Comparison of ENCODE assay signal across 17 cellular contexts in genomic region chr2:62032096-62032495, GRCh38.
"Had no signal": no experiment of that assay in that cellular context is flagged by ENCODE, and none has a peak within 500 bp of the region (broad histone marks: within the 10 kb centered on the region; RNA-seq: fewer than 3 reads in every experiment).

No MANE protein-coding gene starts in this region.

- H3K4me1 Mint-ChIP-seq: neural progenitor cell had no signal

- H3K27ac ChIP-seq: adrenal gland, neural progenitor cell, WERI-Rb-1 had no signal

- H3K9ac ChIP-seq: neural progenitor cell had no signal

- ATAC-seq: activated naive CD4-positive, alpha-beta T cell treated with anti-CD3 and anti-CD28 coated beads, Interleukin-2, amount 50 U/mL, for 72 hours; effector memory CD8-positive, alpha-beta T cell; left lobe of liver had no signal

- H3K27me3 Mint-ChIP-seq: effector memory CD8-positive, alpha-beta T cell; naive B cell; progenitor cell of endocrine pancreas had no signal

- H3K4me3 Mint-ChIP-seq: effector memory CD8-positive, alpha-beta T cell; naive B cell; neural progenitor cell had no signal

- H3K27me3 ChIP-seq: adrenal gland, neural progenitor cell had no signal

- DNase-seq: activated CD4-positive, alpha-beta T cell treated with anti-CD3 and anti-CD28 coated beads for 1 hour; activated CD4-positive, alpha-beta T cell treated with anti-CD3 and anti-CD28 coated beads, Interleukin-2, amount 50 U/mL, for 48 hours; activated gamma-delta T cell; adrenal gland; effector memory CD8-positive, alpha-beta T cell; foreskin fibroblast; glutamatergic neuron; hippocampal formation; naive B cell; stimulated activated naive CD4-positive, alpha-beta T cell; T-helper 2 cell; WERI-Rb-1 had no signal

- H3K27ac Mint-ChIP-seq: progenitor cell of endocrine pancreas had no signal

- H3K36me3 ChIP-seq: adrenal gland, neural progenitor cell, WERI-Rb-1 had no signal

- H3K36me3 Mint-ChIP-seq: activated naive CD4-positive, alpha-beta T cell treated with anti-CD3 and anti-CD28 coated beads, Interleukin-2, amount 50 U/mL, for 72 hours; neural progenitor cell had no signal

- H2AFZ ChIP-seq: neural progenitor cell had no signal

- H3K4me1 ChIP-seq: adrenal gland had no signal

- H3K9me3 ChIP-seq: adrenal gland had no signal

- H3K4me3 ChIP-seq: adrenal gland, lung, neural progenitor cell had no signal

- H3K4me2 ChIP-seq: neural progenitor cell had no signal

- H3K9me3 Mint-ChIP-seq: activated naive CD4-positive, alpha-beta T cell treated with anti-CD3 and anti-CD28 coated beads, Interleukin-2, amount 50 U/mL, for 72 hours; effector memory CD8-positive, alpha-beta T cell; neural progenitor cell had no signal
